ENCODE assay signal across 8 cellular contexts in genomic region chr2:46131-46470, GRCh38. TPM values are rescaled to one million over a fixed set of nuclear protein-coding genes. Genes with fewer than 3 reads are reported as not detected.
DNase-seq lines count a peak whose midpoint lies in the region; ATAC-seq and TF ChIP-seq lines count a peak whose summit lies in the region.

No MANE protein-coding gene starts in this region.

- TF ChIP-seq CTCF in epithelial cell of proximal tubule (conservative IDR thresholded peaks at IDR 0.05; ENCODE audit: low read depth, low read length) (no peak), HFFc6 (IDR thresholded peaks at IDR 0.05) (no peak)

- no peak for DNase-seq in Right ventricle myocardium inferior (ENCODE audit: missing footprints)
- no peak for DNase-seq in cardiac septum (ENCODE audit: low spot score)
- no peak for DNase-seq in epithelial cell of proximal tubule (ENCODE audit: low read depth)
- no peak for DNase-seq in natural killer cell treated with Interleukin-12 subunit alpha and Interleukin-12 subunit beta and Interleukin-15 and Interleukin-18, amount 100 ng/mL, for 72 hours (ENCODE audit: low spot score)
- no peak for DNase-seq in DMS79 (lab: John Stamatoyannopoulos, UW)
- no peak for DNase-seq in HFFc6
- DNase-seq in kidney glomerular epithelial cell (lab: John Stamatoyannopoulos, UW) = no peak
- no peak for DNase-seq in activated T-helper 1 cell treated with anti-CD3 and anti-CD28 coated beads, Interleukin-12 subunit alpha, Interleukin-12 subunit beta, Interleukin-2, Interleukin-4 antibody, amounts not matched to agents 30 ng/mL and 10 ng/mL and 1 ng/mL, durations not matched to agents 14 hours and 24 hours and 36 hours (ENCODE audit: low spot score)

- H3K27me3 Mint-ChIP-seq in natural killer cell treated with Interleukin-12 subunit alpha and Interleukin-12 subunit beta and Interleukin-15 and Interleukin-18, amount 100 ng/mL, for 72 hours = peaks cover 10 to 16% of the 10 kb centered on the region in 2 donors
- H3K27me3 Mint-ChIP-seq in HFFc6 (ENCODE audit: insufficient read depth) = no peaks in the 10 kb centered on the region; the same call in 1 of the 2 replicates
- H3K27me3 Mint-ChIP-seq in activated T-helper 1 cell treated with anti-CD3 and anti-CD28 coated beads, Interleukin-12 subunit alpha, Interleukin-12 subunit beta, Interleukin-2, Interleukin-4 antibody, amounts not matched to agents 30 ng/mL and 10 ng/mL and 1 ng/mL, durations not matched to agents 14 hours and 24 hours and 36 hours (ENCODE audit: insufficient read depth) = peaks cover 49% of the 10 kb centered on the region

- H3K27ac Mint-ChIP-seq in natural killer cell treated with Interleukin-12 subunit alpha and Interleukin-12 subunit beta and Interleukin-15 and Interleukin-18, amount 100 ng/mL, for 72 hours = no peak overlapping the region
- H3K27ac Mint-ChIP-seq in HFFc6 = no peak overlapping the region
- H3K27ac Mint-ChIP-seq in activated T-helper 1 cell treated with anti-CD3 and anti-CD28 coated beads, Interleukin-12 subunit alpha, Interleukin-12 subunit beta, Interleukin-2, Interleukin-4 antibody, amounts not matched to agents 30 ng/mL and 10 ng/mL and 1 ng/mL, durations not matched to agents 14 hours and 24 hours and 36 hours = no peak overlapping the region

- H3K36me3 Mint-ChIP-seq in natural killer cell treated with Interleukin-12 subunit alpha and Interleukin-12 subunit beta and Interleukin-15 and Interleukin-18, amount 100 ng/mL, for 72 hours = no peaks in the 10 kb centered on the region
- no peaks in the 10 kb centered on the region for H3K36me3 Mint-ChIP-seq in HFFc6 (ENCODE audit: low read depth)
- peaks cover 8% of the 10 kb centered on the region for H3K36me3 Mint-ChIP-seq in activated T-helper 1 cell treated with anti-CD3 and anti-CD28 coated beads, Interleukin-12 subunit alpha, Interleukin-12 subunit beta, Interleukin-2, Interleukin-4 antibody, amounts not matched to agents 30 ng/mL and 10 ng/mL and 1 ng/mL, durations not matched to agents 14 hours and 24 hours and 36 hours (ENCODE audit: low read depth)

- H3K4me1 Mint-ChIP-seq in natural killer cell treated with Interleukin-12 subunit alpha and Interleukin-12 subunit beta and Interleukin-15 and Interleukin-18, amount 100 ng/mL, for 72 hours (ENCODE audit: low read depth in 2 of 2) = peaks cover 7 to 14% of the 10 kb centered on the region in 2 donors
- no peaks in the 10 kb centered on the region for H3K4me1 Mint-ChIP-seq in HFFc6 (ENCODE audit: low read depth)
- H3K4me1 Mint-ChIP-seq in activated T-helper 1 cell treated with anti-CD3 and anti-CD28 coated beads, Interleukin-12 subunit alpha, Interleukin-12 subunit beta, Interleukin-2, Interleukin-4 antibody, amounts not matched to agents 30 ng/mL and 10 ng/mL and 1 ng/mL, durations not matched to agents 14 hours and 24 hours and 36 hours (ENCODE audit: low read depth) = peaks cover 45% of the 10 kb centered on the region

- ATAC-seq in Right ventricle myocardium inferior = peak; percentile 15
- peak; percentile 32 to 48 for ATAC-seq in natural killer cell treated with Interleukin-12 subunit alpha and Interleukin-12 subunit beta and Interleukin-15 and Interleukin-18, amount 100 ng/mL, for 72 hours

- H3K4me3 Mint-ChIP-seq in natural killer cell treated with Interleukin-12 subunit alpha and Interleukin-12 subunit beta and Interleukin-15 and Interleukin-18, amount 100 ng/mL, for 72 hours = peak overlapping the region; percentile 24
- no peak overlapping the region for H3K4me3 Mint-ChIP-seq in HFFc6
- no peak overlapping the region for H3K4me3 Mint-ChIP-seq in activated T-helper 1 cell treated with anti-CD3 and anti-CD28 coated beads, Interleukin-12 subunit alpha, Interleukin-12 subunit beta, Interleukin-2, Interleukin-4 antibody, amounts not matched to agents 30 ng/mL and 10 ng/mL and 1 ng/mL, durations not matched to agents 14 hours and 24 hours and 36 hours

- peak overlapping the region; percentile 86 for H3K4me3 ChIP-seq in epithelial cell of proximal tubule (ENCODE audit: low read depth, low read length)

- no peaks in the 10 kb centered on the region for H3K9me3 Mint-ChIP-seq in natural killer cell treated with Interleukin-12 subunit alpha and Interleukin-12 subunit beta and Interleukin-15 and Interleukin-18, amount 100 ng/mL, for 72 hours
- H3K9me3 Mint-ChIP-seq in HFFc6 = peaks cover 12% of the 10 kb centered on the region
- H3K9me3 Mint-ChIP-seq in activated T-helper 1 cell treated with anti-CD3 and anti-CD28 coated beads, Interleukin-12 subunit alpha, Interleukin-12 subunit beta, Interleukin-2, Interleukin-4 antibody, amounts not matched to agents 30 ng/mL and 10 ng/mL and 1 ng/mL, durations not matched to agents 14 hours and 24 hours and 36 hours = no peaks in the 10 kb centered on the region

- intact Hi-C loops in Right ventricle myocardium inferior (cut with DNase I) (no loop called here), cardiac septum (cut with DNase I) (no loop called here)
- intact Hi-C loops in activated T-helper 1 cell treated with anti-CD3 and anti-CD28 coated beads, Interleukin-12 subunit alpha, Interleukin-12 subunit beta, Interleukin-2, Interleukin-4 antibody, amounts not matched to agents 30 ng/mL and 10 ng/mL and 1 ng/mL, durations not matched to agents 14 hours and 24 hours and 36 hours (cut with micrococcal nuclease) = no loop called here

RNA-seq across cellular contexts. Expression of gene FAM110C, which starts 0.2 kb away (rescaled TPM):
- total RNA-seq in Right ventricle myocardium inferior = 2.9 TPM
- total RNA-seq in cardiac septum = 4.0 TPM
- total RNA-seq in epithelial cell of proximal tubule = 6.1 and 13.5 TPM in 2 replicates
- total RNA-seq in natural killer cell treated with Interleukin-12 subunit alpha and Interleukin-12 subunit beta and Interleukin-15 and Interleukin-18, amount 100 ng/mL, for 72 hours = 1 to 10 TPM in 1 of 2 donors, under 1 TPM in 1; 0.90 to 1.6 TPM
- total RNA-seq in HFFc6 (2021; fragmentation: NEBNext Ultra II Directional; extraction: Animal tissue kit (Norgen Biotek cat#: 25700)) = not detected
- 0.78 and 1.2 TPM in 2 replicates for total RNA-seq in activated T-helper 1 cell treated with anti-CD3 and anti-CD28 coated beads, Interleukin-12 subunit alpha, Interleukin-12 subunit beta, Interleukin-2, Interleukin-4 antibody, amounts not matched to agents 30 ng/mL and 10 ng/mL and 1 ng/mL, durations not matched to agents 14 hours and 24 hours and 36 hours
